In the genomic region with DNA sequence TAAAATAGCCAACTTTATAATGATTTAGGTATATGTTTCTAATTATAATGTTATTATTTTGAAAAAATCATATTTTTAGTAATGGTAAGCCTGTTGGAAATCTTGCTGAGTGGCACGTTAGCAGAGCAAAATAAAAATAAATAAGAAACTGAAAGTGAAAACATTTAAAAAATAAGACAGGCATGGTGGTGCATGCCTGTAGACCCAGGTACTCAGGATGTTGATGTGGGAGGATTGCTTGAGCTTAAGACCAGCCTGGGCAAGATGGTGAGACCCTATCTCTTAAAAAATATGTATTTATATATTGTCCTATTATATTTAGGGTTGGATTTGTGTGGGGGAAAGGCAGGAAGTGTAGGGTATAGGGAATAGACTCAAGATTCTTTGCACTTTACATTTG, we compare ENCODE assay signal across 1 cellular context.
TF ChIP-seq lines count a peak whose summit lies in the region.

No MANE protein-coding gene starts in this region.

TF ChIP-seq in K562, 482 proteins besides CTCF, POLR2A, EP300 and RAD21:
- TF ChIP-seq ZC3H4 (CRISPR knock-in tag; IDR thresholded peaks at IDR 0.05; ENCODE audit: borderline replicate concordance) (no peak), CREBBP (IDR thresholded peaks at IDR 0.05; ENCODE audit: low read depth, low read length) (no peak), ZNF3 (CRISPR knock-in tag; IDR thresholded peaks at IDR 0.05) (no peak)
- TF ChIP-seq, protein P1, sequence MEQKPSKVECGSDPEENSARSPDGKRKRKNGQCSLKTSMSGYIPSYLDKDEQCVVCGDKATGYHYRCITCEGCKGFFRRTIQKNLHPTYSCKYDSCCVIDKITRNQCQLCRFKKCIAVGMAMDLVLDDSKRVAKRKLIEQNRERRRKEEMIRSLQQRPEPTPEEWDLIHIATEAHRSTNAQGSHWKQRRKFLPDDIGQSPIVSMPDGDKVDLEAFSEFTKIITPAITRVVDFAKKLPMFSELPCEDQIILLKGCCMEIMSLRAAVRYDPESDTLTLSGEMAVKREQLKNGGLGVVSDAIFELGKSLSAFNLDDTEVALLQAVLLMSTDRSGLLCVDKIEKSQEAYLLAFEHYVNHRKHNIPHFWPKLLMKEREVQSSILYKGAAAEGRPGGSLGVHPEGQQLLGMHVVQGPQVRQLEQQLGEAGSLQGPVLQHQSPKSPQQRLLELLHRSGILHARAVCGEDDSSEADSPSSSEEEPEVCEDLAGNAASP (IDR thresholded peaks at IDR 0.05), result 0 out of 2 replicates have a peak, but pooled peaks have one; percentile 20
- TF ChIP-seq, protein P2, sequence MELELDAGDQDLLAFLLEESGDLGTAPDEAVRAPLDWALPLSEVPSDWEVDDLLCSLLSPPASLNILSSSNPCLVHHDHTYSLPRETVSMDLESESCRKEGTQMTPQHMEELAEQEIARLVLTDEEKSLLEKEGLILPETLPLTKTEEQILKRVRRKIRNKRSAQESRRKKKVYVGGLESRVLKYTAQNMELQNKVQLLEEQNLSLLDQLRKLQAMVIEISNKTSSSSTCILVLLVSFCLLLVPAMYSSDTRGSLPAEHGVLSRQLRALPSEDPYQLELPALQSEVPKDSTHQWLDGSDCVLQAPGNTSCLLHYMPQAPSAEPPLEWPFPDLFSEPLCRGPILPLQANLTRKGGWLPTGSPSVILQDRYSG (tag; conservative IDR thresholded peaks at IDR 0.05; ENCODE audit: low read depth), result no peak
